ENCODE assay signal across 13 cellular contexts in the genomic region with DNA sequence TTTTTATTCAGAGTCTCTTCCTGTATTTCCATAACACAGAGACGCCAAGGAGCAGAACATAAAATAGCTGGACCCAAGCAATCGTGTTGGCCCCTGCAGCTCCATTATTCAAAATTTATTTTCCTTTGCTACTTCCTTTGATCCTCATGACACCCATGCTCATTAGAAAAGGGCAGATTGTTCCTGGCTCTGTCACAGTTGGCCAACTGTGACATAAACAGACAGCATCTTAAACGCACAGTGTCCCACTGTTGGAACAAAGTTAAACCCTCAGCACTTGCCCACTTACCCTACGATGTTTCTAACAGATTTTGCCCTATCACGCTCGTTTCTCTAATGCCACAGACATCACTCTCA. TPM values are rescaled to one million over a fixed set of nuclear protein-coding genes. Genes with fewer than 3 reads are reported as not detected.
DNase-seq lines count a peak whose midpoint lies in the region; ATAC-seq, FAIRE-seq and TF ChIP-seq lines count a peak whose summit lies in the region.
"Had no signal": no experiment of that assay in that cellular context is flagged by ENCODE, and none has a peak within 500 bp of the region (broad histone marks: within the 10 kb centered on the region; RNA-seq: fewer than 3 reads in every experiment).

No MANE protein-coding gene starts in this region.

- BruUV-seq in GM12878 (replicated peaks; lab: Mats Ljungman, UMichigan), result no TSS peak

- H3K4me1 ChIP-seq in GM12878 (ENCODE audit: control insufficient read depth, insufficient read depth, low read length), result peaks cover 7% of the 10 kb centered on the region
- no peaks in the 10 kb centered on the region for H3K4me1 ChIP-seq in foreskin keratinocyte
- H3K4me1 ChIP-seq in neutrophil (ENCODE audit: control insufficient read depth in 1 of 2, insufficient read depth in 1 of 2, low read depth in 1 of 2, low read length in 1 of 2), result peaks cover 22 to 24% of the 10 kb centered on the region in 2 experiments
- peaks cover 32% of the 10 kb centered on the region for H3K4me1 ChIP-seq in upper lobe of right lung
- H3K4me1 ChIP-seq: SJCRH30 had no signal

- no peak for DNase-seq in GM12878 (ENCODE audit: low read depth, low spot score)
- DNase-seq in foreskin keratinocyte, result no peak
- no peak for DNase-seq in upper lobe of right lung
- DNase-seq in C1 segment of cervical spinal cord (lab: John Stamatoyannopoulos, UW), result no peak
- no peak for DNase-seq in mucosa of gallbladder (ENCODE audit: low spot score)
- DNase-seq: activated B cell treated with CpG ODN at 0.5 μM for 24 hours, KG1, NCI-H187 had no signal

- TF ChIP-seq RAD21 in GM12878 (IDR thresholded peaks at IDR 0.05; ENCODE audit: insufficient read depth, low read depth, low read length), result no peak

- intact Hi-C loops in GM12878 (cut with micrococcal nuclease; ENCODE audit: unreplicated experiment) (no loop called here), upper lobe of right lung (cut with DNase I) (loop anchor here (10.0 kb wide), 2 partner anchors 207 to 417 kb away; no protein-coding TSS in a partner anchor)

- 43% methylated on average over 6 of the region's 6 CpGs for WGBS in GM12878 (ENCODE audit: insufficient coverage, insufficient replicate concordance, low lambda C conversion rate, missing lambda C conversion rate)

- RAD21 ChIA-PET in GM12878 (lab: Charles Lee; ENCODE audit: unreplicated experiment), result interaction anchor here (0.9 to 6.1 kb wide), 13 partner anchors 16 to 212 kb away, joined by 3 to 115 read pairs (median 30); no protein-coding TSS in a partner anchor

- FAIRE-seq in GM12878 (lab: Jason Lieb, UNC), result no peak
- FAIRE-seq: keratinocyte had no signal

- POLR2A ChIA-PET in GM12878 (lab: Charles Lee), result interaction anchor here (0.7 to 5.8 kb wide), 9 partner anchors 22 to 262 kb away, joined by 3 to 35 read pairs (median 9); no protein-coding TSS in a partner anchor

- ATAC-seq in GM12878 (no peak), foreskin keratinocyte (no peak), upper lobe of right lung (peak; percentile 23), HG02885 (IDR thresholded peaks at IDR 0.05; ENCODE audit: poor library complexity, unreplicated experiment) (no peak)

- H3K4me3 ChIP-seq in GM12878, result no peak overlapping the region
- H3K4me3 ChIP-seq in neutrophil (ENCODE audit: low read depth in 1 of 2, low read length in 1 of 2), result no peak overlapping the region
- H3K4me3 ChIP-seq in upper lobe of right lung, result no peak overlapping the region
- H3K4me3 ChIP-seq: cardiac muscle cell, SJCRH30 had no signal

- H3K27me3 ChIP-seq in GM12878 (replicated peaks in 1 of 2; ENCODE audit: control insufficient read depth in 2 of 2, insufficient read depth in 2 of 2, low read length in 1 of 2) (no peaks in the 10 kb centered on the region), foreskin keratinocyte (no peaks in the 10 kb centered on the region), neutrophil (no peaks in the 10 kb centered on the region), upper lobe of right lung (no peaks in the 10 kb centered on the region)
- H3K27me3 ChIP-seq: cardiac muscle cell, SJCRH30 had no signal

- H3K4me2 ChIP-seq in GM12878 (ENCODE audit: control insufficient read depth, insufficient read depth), result no peak overlapping the region

- in situ Hi-C loops in GM12878 (cut with MboI), result no loop called here

- H3K9me3 ChIP-seq in GM12878 (replicated peaks; ENCODE audit: control insufficient read depth, insufficient read depth, low read length) (no peaks in the 10 kb centered on the region; the same call in 2 of the 3 replicates), neutrophil (no peaks in the 10 kb centered on the region), upper lobe of right lung (no peaks in the 10 kb centered on the region)
- H3K9me3 ChIP-seq: SJCRH30 had no signal

- H4K20me1 ChIP-seq in GM12878 (ENCODE audit: control insufficient read depth, insufficient read depth), result no peaks in the 10 kb centered on the region

- H3K27ac ChIP-seq in GM12878 (ENCODE audit: control insufficient read depth, insufficient read depth) (no peak overlapping the region), foreskin keratinocyte (peak overlapping the region; percentile 75), neutrophil (peak overlapping the region; percentile 70), upper lobe of right lung (peak overlapping the region; percentile 55)
- H3K27ac ChIP-seq: cardiac muscle cell, SJCRH30 had no signal

- H3K79me2 ChIP-seq in GM12878 (ENCODE audit: control insufficient read depth, insufficient read depth, low read length), result no peaks in the 10 kb centered on the region

- CTCF ChIA-PET in GM12878 (lab: Yijun Ruan, JAX), result interaction anchor here (0.6 to 15.7 kb wide), 13 partner anchors 10 to 415 kb away, joined by 3 to 370 read pairs (median 7); no protein-coding TSS in a partner anchor

- H3K36me3 ChIP-seq in GM12878 (ENCODE audit: control insufficient read depth in 2 of 2, insufficient read depth in 2 of 2, low read length in 1 of 2) (no peaks in the 10 kb centered on the region), neutrophil (peaks cover 83% of the 10 kb centered on the region), upper lobe of right lung (no peaks in the 10 kb centered on the region)
- H3K36me3 ChIP-seq: cardiac muscle cell, SJCRH30 had no signal

- H3K9ac ChIP-seq in GM12878 (ENCODE audit: control insufficient read depth, insufficient read depth, low read length), result no peak overlapping the region

- SMC1A ChIA-PET in GM12878 (lab: Charles Lee; ENCODE audit: uncharacterized antibody, unreplicated experiment), result interaction anchor here (1.3 to 7.4 kb wide), 19 partner anchors 9 to 210 kb away, joined by 3 to 157 read pairs (median 29); no protein-coding TSS in a partner anchor

- TF ChIP-seq EP300 in GM12878 (IDR thresholded peaks at IDR 0.05; ENCODE audit: borderline replicate concordance in 1 of 2, control insufficient read depth in 1 of 2, low read depth in 2 of 2, low read length in 2 of 2), result no peak

- H2AFZ ChIP-seq in GM12878 (ENCODE audit: control insufficient read depth, low read depth, low read length), result no peak overlapping the region

- no peak for TF ChIP-seq POLR2A in GM12878 (IDR thresholded peaks at IDR 0.05; ENCODE audit: low read depth, low read length)

- TF ChIP-seq CTCF in GM12878 (IDR thresholded peaks at IDR 0.05 in 2 of 3, conservative IDR thresholded peaks at IDR 0.05 in 1 of 3; ENCODE audit: control insufficient read depth in 2 of 3, extremely low read depth in 1 of 3, insufficient read depth in 1 of 3, low read depth in 3 of 3, low read length in 3 of 3) (no peak), foreskin keratinocyte (conservative IDR thresholded peaks at IDR 0.05) (no peak), neutrophil (IDR thresholded peaks at IDR 0.05) (no peak), upper lobe of right lung (IDR thresholded peaks at IDR 0.05) (no peak)

TF ChIP-seq in GM12878, 131 proteins besides CTCF, POLR2A, EP300 and RAD21 (continues in another document):
- TF ChIP-seq TARDBP (IDR thresholded peaks at IDR 0.05; ENCODE audit: borderline replicate concordance) (no peak), RUNX3 (IDR thresholded peaks at IDR 0.05; ENCODE audit: low read length) (no peak), JUNB (IDR thresholded peaks at IDR 0.05) (no peak), RB1 (IDR thresholded peaks at IDR 0.05; ENCODE audit: borderline replicate concordance) (no peak), FOXK2 (IDR thresholded peaks at IDR 0.05) (no peak)
- TF ChIP-seq, protein P1, sequence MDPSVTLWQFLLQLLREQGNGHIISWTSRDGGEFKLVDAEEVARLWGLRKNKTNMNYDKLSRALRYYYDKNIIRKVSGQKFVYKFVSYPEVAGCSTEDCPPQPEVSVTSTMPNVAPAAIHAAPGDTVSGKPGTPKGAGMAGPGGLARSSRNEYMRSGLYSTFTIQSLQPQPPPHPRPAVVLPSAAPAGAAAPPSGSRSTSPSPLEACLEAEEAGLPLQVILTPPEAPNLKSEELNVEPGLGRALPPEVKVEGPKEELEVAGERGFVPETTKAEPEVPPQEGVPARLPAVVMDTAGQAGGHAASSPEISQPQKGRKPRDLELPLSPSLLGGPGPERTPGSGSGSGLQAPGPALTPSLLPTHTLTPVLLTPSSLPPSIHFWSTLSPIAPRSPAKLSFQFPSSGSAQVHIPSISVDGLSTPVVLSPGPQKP (IDR thresholded peaks at IDR 0.05; ENCODE audit: low read depth, low read length), result no peak

RNA-seq across cellular contexts. Expression of a gene that starts 35.9 kb away (rescaled TPM):
- total RNA-seq in GM12878 (2013; cell fraction: nucleolus; rRNA removed), result 2.3 and 4.4 TPM in 2 replicates
- total RNA-seq in GM12878 (2014; rRNA removed) (0.33 and 1.4 TPM in 2 replicates), GM12878 (2014; rRNA removed; fragmentation: Illumina TruSeq; extraction: Trizol) (0.41 and 0.54 TPM in 2 replicates), GM12878 (2021) (0.35 and 0.64 TPM in 2 replicates), foreskin keratinocyte (37.9 and 40.7 TPM in 2 replicates), upper lobe of right lung (17.0 TPM), mucosa of gallbladder (2.3 TPM)
- 3.1 TPM for polyA plus RNA-seq in GM12878 (2011; ENCODE audit: low read depth)
- polyA plus RNA-seq in GM12878 (2011; rRNA removed) (6.4 and 7.1 TPM in 2 replicates), GM12878 (2014; fragmentation: Illumina TruSeq; extraction: Trizol) (0.53 and 0.71 TPM in 2 replicates), GM12878 (2014; fragmentation: Nextera tagmentation; extraction: Ambion mirVana) (under 1 TPM; 0.44 to 0.60 TPM), GM12878 (2014; rRNA removed) (0.36 and 0.55 TPM in 2 replicates), GM12878 (2016; fragmentation: Nextera tagmentation; extraction: Ambion mirVana) (1 to 10 TPM; 2.2 to 2.6 TPM), foreskin keratinocyte (36.6 and 44.6 TPM in 2 replicates)
- 6.0 and 7.2 TPM in 2 replicates for polyA plus RNA-seq in GM12878 (2011; cell fraction: cytosol; rRNA removed)
- polyA plus RNA-seq in GM12878 (2011; cell fraction: nucleus; rRNA removed), result 4.4 and 4.8 TPM in 2 replicates
- polyA plus RNA-seq in GM12878 (2012), result 2.5 and 5.5 TPM in 2 replicates
- 3.3 and 4.2 TPM in 2 replicates for polyA minus RNA-seq in GM12878 (2011; rRNA and poly(A)+ RNA removed)
- 2.0 TPM in 1 of 2 replicates, not detected in the other for polyA minus RNA-seq in GM12878 (2011; cell fraction: cytosol; rRNA and poly(A)+ RNA removed)
- 1.1 and 1.5 TPM in 2 replicates for polyA minus RNA-seq in GM12878 (2011; cell fraction: nucleus; rRNA and poly(A)+ RNA removed)
- total RNA-seq: activated B cell treated with CpG ODN at 0.5 μM for 24 hours, cardiac muscle cell, SJCRH30 had no signal
- polyA plus RNA-seq: cardiac muscle cell had no signal
